Comparison of ENCODE assay signal across 17 cellular contexts in the genomic region with DNA sequence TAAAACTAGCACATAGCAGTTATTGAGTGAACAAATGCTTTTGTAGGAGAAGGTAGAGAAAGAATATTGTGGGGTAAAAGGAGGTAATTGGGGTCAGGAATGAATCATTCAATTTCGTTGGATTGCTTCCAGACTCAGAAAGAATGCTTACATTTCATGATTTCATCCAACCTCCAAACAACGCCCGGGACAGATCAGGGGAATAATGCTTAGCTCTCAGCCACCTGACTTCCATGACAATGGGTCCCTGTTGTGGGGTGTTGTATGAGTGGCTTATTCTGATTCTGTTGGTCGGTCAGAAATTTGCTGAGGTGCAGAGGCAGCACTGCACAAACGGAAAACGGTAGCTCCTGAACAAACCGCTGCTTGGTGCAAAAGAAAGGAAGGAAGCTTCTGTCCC. TPM values are rescaled to one million over a fixed set of nuclear protein-coding genes. Genes with fewer than 3 reads are reported as not detected.
A peak's percentile ranks its signal among the peaks of the same experiment; 100 is the strongest.
DNase-seq lines count a peak whose midpoint lies in the region; ATAC-seq, FAIRE-seq and TF ChIP-seq lines count a peak whose summit lies in the region.
"Had no signal": no experiment of that assay in that cellular context is flagged by ENCODE, and none has a peak within 500 bp of the region (broad histone marks: within the 10 kb centered on the region; RNA-seq: fewer than 3 reads in every experiment).

No MANE protein-coding gene starts in this region.

- no peaks in the 10 kb centered on the region for H4K20me1 ChIP-seq in BLaER1

- H3K9me3 ChIP-seq in BLaER1: peaks cover 19% of the 10 kb centered on the region
- H3K9me3 ChIP-seq: gastroesophageal sphincter, suprapubic skin had no signal

- no peak for TF ChIP-seq CTCF in D721Med (IDR thresholded peaks at IDR 0.05; ENCODE audit: insufficient read depth, missing control alignments)

- peaks cover 46% of the 10 kb centered on the region for H3K4me1 Mint-ChIP-seq in activated T-helper 2 cell treated with anti-CD3 and anti-CD28 coated beads, Interferon-gamma antibody, Interleukin-2, Interleukin-4, amounts not matched to agents 10 μg/mL and 5 μg/mL and 100 μg/mL, durations not matched to agents 14 hours and 24 hours and 36 hours (ENCODE audit: low read depth)
- H3K4me1 Mint-ChIP-seq: natural killer cell had no signal

- no peaks in the 10 kb centered on the region for H3K27me3 ChIP-seq in BLaER1
- H3K27me3 ChIP-seq: gastroesophageal sphincter, sigmoid colon, SJSA1, suprapubic skin had no signal

- peak overlapping the region; percentile 91 for H3K27ac ChIP-seq in BLaER1
- H3K27ac ChIP-seq: C4-2B, coronary artery, gastroesophageal sphincter, sigmoid colon, SJSA1, suprapubic skin had no signal

- peaks cover 31% of the 10 kb centered on the region for H3K36me3 Mint-ChIP-seq in activated T-helper 2 cell treated with anti-CD3 and anti-CD28 coated beads, Interferon-gamma antibody, Interleukin-2, Interleukin-4, amounts not matched to agents 10 μg/mL and 5 μg/mL and 100 μg/mL, durations not matched to agents 14 hours and 24 hours and 36 hours (ENCODE audit: low read depth)
- H3K36me3 Mint-ChIP-seq: natural killer cell had no signal

- ATAC-seq in left cardiac atrium: no peak
- ATAC-seq: gastroesophageal sphincter, natural killer cell had no signal

- H3K4me2 ChIP-seq in BLaER1: peak overlapping the region; percentile 89

- H3K9me3 Mint-ChIP-seq in activated T-helper 2 cell treated with anti-CD3 and anti-CD28 coated beads, Interferon-gamma antibody, Interleukin-2, Interleukin-4, amounts not matched to agents 10 μg/mL and 5 μg/mL and 100 μg/mL, durations not matched to agents 14 hours and 24 hours and 36 hours: peaks cover 36% of the 10 kb centered on the region

- H3K4me3 ChIP-seq in BLaER1: no peak overlapping the region
- H3K4me3 ChIP-seq: coronary artery, gastroesophageal sphincter, sigmoid colon, SJSA1, suprapubic skin had no signal

- no peak for FAIRE-seq in D721Med (lab: Jason Lieb, UNC)

- peaks cover 78% of the 10 kb centered on the region for H3K4me1 ChIP-seq in BLaER1
- H3K4me1 ChIP-seq: suprapubic skin had no signal

- intact Hi-C loops in activated T-helper 2 cell treated with anti-CD3 and anti-CD28 coated beads, Interferon-gamma antibody, Interleukin-2, Interleukin-4, amounts not matched to agents 10 μg/mL and 5 μg/mL and 100 μg/mL, durations not matched to agents 14 hours and 24 hours and 36 hours (cut with micrococcal nuclease): loop anchor here (1.0 kb wide), 1 partner anchor 16 kb away; no protein-coding TSS in a partner anchor
- intact Hi-C loops in left cardiac atrium (cut with DNase I): no loop called here

- no peaks in the 10 kb centered on the region for H3K27me3 Mint-ChIP-seq in activated T-helper 2 cell treated with anti-CD3 and anti-CD28 coated beads, Interferon-gamma antibody, Interleukin-2, Interleukin-4, amounts not matched to agents 10 μg/mL and 5 μg/mL and 100 μg/mL, durations not matched to agents 14 hours and 24 hours and 36 hours (ENCODE audit: low read depth)

- peaks cover 9% of the 10 kb centered on the region; the same call in 1 of the 2 replicates for H3K36me3 ChIP-seq in BLaER1
- H3K36me3 ChIP-seq: gastroesophageal sphincter, sigmoid colon, SJSA1, suprapubic skin had no signal

- DNase-seq in HCEC 1CT (peak; percentile 51), fibroblast of peridontal ligament (ENCODE audit: extremely low read depth) (peak; percentile 37), cerebellar cortex (ENCODE audit: low spot score) (no peak), left cardiac atrium (no peak), D721Med (ENCODE audit: insufficient read length, low spot score) (no peak)
- no peak for DNase-seq in activated T-helper 2 cell treated with anti-CD3 and anti-CD28 coated beads, Interferon-gamma antibody, Interleukin-2, Interleukin-4, amounts not matched to agents 10 μg/mL and 5 μg/mL and 100 μg/mL, durations not matched to agents 14 hours and 24 hours and 36 hours (ENCODE audit: low spot score)
- no peak for DNase-seq in activated CD4-positive, CD25-positive, alpha-beta regulatory T cell treated with anti-CD3 and anti-CD28 coated beads, Interleukin-2, amount 50 U/mL, for 72 hours
- DNase-seq: KBM-7, natural killer cell, NCI-H1694, sigmoid colon had no signal

- peak overlapping the region; percentile 86 for H3K27ac Mint-ChIP-seq in activated T-helper 2 cell treated with anti-CD3 and anti-CD28 coated beads, Interferon-gamma antibody, Interleukin-2, Interleukin-4, amounts not matched to agents 10 μg/mL and 5 μg/mL and 100 μg/mL, durations not matched to agents 14 hours and 24 hours and 36 hours
- H3K27ac Mint-ChIP-seq: natural killer cell had no signal

- no peak overlapping the region for H3K4me3 Mint-ChIP-seq in activated T-helper 2 cell treated with anti-CD3 and anti-CD28 coated beads, Interferon-gamma antibody, Interleukin-2, Interleukin-4, amounts not matched to agents 10 μg/mL and 5 μg/mL and 100 μg/mL, durations not matched to agents 14 hours and 24 hours and 36 hours (ENCODE audit: low read depth)
- H3K4me3 Mint-ChIP-seq: natural killer cell had no signal

- H3K9ac ChIP-seq in BLaER1: no peak overlapping the region

RNA-seq across cellular contexts. Expression of gene INPP5F, which starts 24.0 kb away (rescaled TPM):
- 10.2 and 11.9 TPM in 2 replicates for total RNA-seq in activated T-helper 2 cell treated with anti-CD3 and anti-CD28 coated beads, Interferon-gamma antibody, Interleukin-2, Interleukin-4, amounts not matched to agents 10 μg/mL and 5 μg/mL and 100 μg/mL, durations not matched to agents 14 hours and 24 hours and 36 hours
- 1 to 10 TPM; 6.2 to 8.3 TPM for total RNA-seq in left cardiac atrium

RNA-seq across cellular contexts. Expression of gene BAG3, which starts 50.7 kb away (rescaled TPM):
- 31.8 and 33.3 TPM in 2 replicates for total RNA-seq in activated T-helper 2 cell treated with anti-CD3 and anti-CD28 coated beads, Interferon-gamma antibody, Interleukin-2, Interleukin-4, amounts not matched to agents 10 μg/mL and 5 μg/mL and 100 μg/mL, durations not matched to agents 14 hours and 24 hours and 36 hours
- 100 to 1,000 TPM; 113 to 114 TPM for total RNA-seq in left cardiac atrium

Comparison
In these comparisons a context has a peak if more than half of its experiments do, and no peak if none do; other contexts are left out.
1. DNase-seq: peak in HCEC 1CT (single experiment) and fibroblast of peridontal ligament (single experiment); none in activated T-helper 2 cell treated with anti-CD3 and anti-CD28 coated beads, Interferon-gamma antibody, Interleukin-2, Interleukin-4, amounts not matched to agents 10 μg/mL and 5 μg/mL and 100 μg/mL, durations not matched to agents 14 hours and 24 hours and 36 hours (single experiment), cerebellar cortex (single experiment), left cardiac atrium (single experiment), D721Med (single experiment) and activated CD4-positive, CD25-positive, alpha-beta regulatory T cell treated with anti-CD3 and anti-CD28 coated beads, Interleukin-2, amount 50 U/mL, for 72 hours (single experiment).